9 cellular contexts compared by ENCODE assay signal in genomic region chr17:3960764-3961163, GRCh38. TPM values are rescaled to one million over a fixed set of nuclear protein-coding genes. Genes with fewer than 3 reads are reported as not detected.
DNase-seq lines count a peak whose midpoint lies in the region; ATAC-seq and TF ChIP-seq lines count a peak whose summit lies in the region.
"Had no signal": no experiment of that assay in that cellular context is flagged by ENCODE, and none has a peak within 500 bp of the region (broad histone marks: within the 10 kb centered on the region; RNA-seq: fewer than 3 reads in every experiment).

No MANE protein-coding gene starts in this region.

- H3K4me2 ChIP-seq in DND-41 (ENCODE audit: insufficient read depth, low read length): peak overlapping the region; percentile 91
- H3K4me2 ChIP-seq in MM.1S (ENCODE audit: low read depth, low read length): peak overlapping the region; percentile 93

- peaks cover 54% of the 10 kb centered on the region for H3K36me3 ChIP-seq in DND-41 (ENCODE audit: insufficient read depth, low read length)
- H3K36me3 ChIP-seq in MM.1S (replicated peaks; ENCODE audit: insufficient read depth, low read length): no peaks in the 10 kb centered on the region
- H3K36me3 ChIP-seq in colonic mucosa: no peaks in the 10 kb centered on the region

- no peak for ATAC-seq in DND-41 (ENCODE audit: insufficient read depth, low read depth)

- DNase-seq in DND-41 (no peak), MM.1S (no peak), colonic mucosa (peak; percentile 67), GM13976 (ENCODE audit: low spot score) (no peak), NCI-H1105 treated with DMSO at 0.1 percent for 48 hours (lab: John Stamatoyannopoulos, UW) (no peak), GM03348 (ENCODE audit: low spot score) (no peak)
- DNase-seq: NCI-H748 treated with DMSO at 0.1 percent for 48 hours had no signal

- H3K36me3 Mint-ChIP-seq in nephron (ENCODE audit: low read depth): no peaks in the 10 kb centered on the region

- in situ Hi-C loops in GM13976 (cut with MboI; ENCODE audit: low sequenced_read_pairs, unreplicated experiment): no loop called here

- peaks cover 32% of the 10 kb centered on the region for H3F3A ChIP-seq in MM.1S (ENCODE audit: insufficient read depth, low read length)

- H3K27ac Mint-ChIP-seq in nephron: peak overlapping the region in 1 of 3 experiments; percentile 33

- peak overlapping the region; percentile 83 for H3K9ac ChIP-seq in DND-41 (ENCODE audit: low read depth, low read length)
- H3K9ac ChIP-seq in MM.1S (ENCODE audit: low read length): peak overlapping the region; percentile 53; the same call in 1 of the 2 replicates
- peak overlapping the region; percentile 48 to 95 for H3K9ac ChIP-seq in colonic mucosa (ENCODE audit: low read depth in 2 of 2, low read length in 2 of 2)

- no peaks in the 10 kb centered on the region for H3K9me2 ChIP-seq in MM.1S (replicated peaks; ENCODE audit: insufficient read depth, low read length)

- H4K20me1 ChIP-seq in DND-41 (ENCODE audit: insufficient read depth, low read length): peaks cover 61% of the 10 kb centered on the region
- 0 out of 2 replicates have a peak, but pooled peaks cover 6% of the 10 kb centered on the region for H4K20me1 ChIP-seq in MM.1S (ENCODE audit: insufficient read depth, low read length)

- H3K27ac ChIP-seq in DND-41 (ENCODE audit: low read length) (peak overlapping the region; percentile 99), MM.1S (ENCODE audit: low read length) (peak overlapping the region; percentile 92; the same call in 1 of the 2 replicates), colonic mucosa (peak overlapping the region; percentile 97)

- H3K9me3 Mint-ChIP-seq in nephron: no peaks in the 10 kb centered on the region

- H3K4me3 ChIP-seq in DND-41 (ENCODE audit: low read depth in 1 of 2, low read length in 2 of 2): peak overlapping the region in 1 of 2 experiments; percentile 90; a peak in 2 of 4 replicates
- H3K4me3 ChIP-seq in MM.1S (ENCODE audit: low read length): no peak overlapping the region
- no peak overlapping the region for H3K4me3 ChIP-seq in colonic mucosa

- H3K27me3 ChIP-seq in DND-41 (ENCODE audit: insufficient read depth, low read length, poor library complexity) (no peaks in the 10 kb centered on the region), MM.1S (replicated peaks; ENCODE audit: insufficient read depth, low read length) (no peaks in the 10 kb centered on the region), colonic mucosa (no peaks in the 10 kb centered on the region)

- H2AFZ ChIP-seq in DND-41 (ENCODE audit: low read depth, low read length) (no peak overlapping the region), MM.1S (ENCODE audit: low read length) (no peak overlapping the region)

- intact Hi-C loops in colonic mucosa (cut with DNase I): no loop called here

- H3K9me3 ChIP-seq in DND-41 (ENCODE audit: insufficient read depth, low read length, severe bottlenecking): no peaks in the 10 kb centered on the region
- H3K9me3 ChIP-seq in MM.1S (replicated peaks; ENCODE audit: insufficient read depth, low read length): no peaks in the 10 kb centered on the region
- no peaks in the 10 kb centered on the region for H3K9me3 ChIP-seq in colonic mucosa

- peaks cover 50% of the 10 kb centered on the region for H3K4me1 Mint-ChIP-seq in nephron

- TF ChIP-seq CTCF in DND-41 (IDR thresholded peaks at IDR 0.05; ENCODE audit: borderline replicate concordance, extremely low read depth, low read length, poor library complexity, severe bottlenecking): peak; percentile 7
- no peak for TF ChIP-seq CTCF in MM.1S (IDR thresholded peaks at IDR 0.05; ENCODE audit: low read length)
- TF ChIP-seq CTCF in colonic mucosa (IDR thresholded peaks at IDR 0.05): no peak
- no peak for TF ChIP-seq CTCF in nephron (IDR thresholded peaks at IDR 0.05; ENCODE audit: unreplicated experiment in 3 of 3)
- TF ChIP-seq CTCF in GM13976 (IDR thresholded peaks at IDR 0.05; ENCODE audit: borderline replicate concordance, control extremely low read depth, extremely low read depth, insufficient read depth, missing control alignments): no peak

- peaks cover 57% of the 10 kb centered on the region for H3K27me3 Mint-ChIP-seq in nephron (ENCODE audit: low read depth)

- peaks cover 81% of the 10 kb centered on the region for H3K79me2 ChIP-seq in DND-41 (ENCODE audit: insufficient read depth, low read length)
- peaks cover 77% of the 10 kb centered on the region for H3K79me2 ChIP-seq in MM.1S (ENCODE audit: low read length)

- H3K4me3 Mint-ChIP-seq in nephron: peak overlapping the region in 2 of 3 experiments; percentile 28 to 38

- H3K4me1 ChIP-seq in DND-41 (ENCODE audit: insufficient read depth, low read length) (peaks cover 68% of the 10 kb centered on the region), MM.1S (ENCODE audit: low read length) (peaks cover 33% of the 10 kb centered on the region), colonic mucosa (peaks cover 39% of the 10 kb centered on the region)

RNA-seq across cellular contexts. Expression of gene ATP2A3, which starts 3.5 kb away (rescaled TPM):
- total RNA-seq in colonic mucosa: 100 to 1,000 TPM; 197 to 308 TPM

RNA-seq across cellular contexts. Expression of gene P2RX1, which starts 44.5 kb away (rescaled TPM):
- total RNA-seq in colonic mucosa: 1 to 10 TPM; 2.7 to 4.8 TPM
- total RNA-seq: frontal cortex had no signal
